In genomic region chr7:108557191-108557590, GRCh38 we compare ENCODE assay signal across 23 cellular contexts. TPM values are rescaled to one million over a fixed set of nuclear protein-coding genes. Genes with fewer than 3 reads are reported as not detected.
DNase-seq lines count a peak whose midpoint lies in the region; ATAC-seq, FAIRE-seq and TF ChIP-seq lines count a peak whose summit lies in the region.
"Had no signal": no experiment of that assay in that cellular context is flagged by ENCODE, and none has a peak within 500 bp of the region (broad histone marks: within the 10 kb centered on the region; RNA-seq: fewer than 3 reads in every experiment).

No MANE protein-coding gene starts in this region.

- H3K9me3 ChIP-seq in HepG2 (ENCODE audit: low read length) (peaks cover 22% of the 10 kb centered on the region), right lobe of liver (no peaks in the 10 kb centered on the region), K562 (replicated peaks; ENCODE audit: control insufficient read depth, insufficient read depth, low read depth, low read length) (peaks cover 14% of the 10 kb centered on the region), iPS-18c (ENCODE audit: control insufficient read depth, insufficient read depth, low read length) (peaks cover 11% of the 10 kb centered on the region)

- no peak for ATAC-seq in HepG2
- no peak for ATAC-seq in right lobe of liver
- ATAC-seq in K562, result no peak
- ATAC-seq in activated CD4-positive, CD25-positive, alpha-beta regulatory T cell treated with anti-CD3 and anti-CD28 coated beads, Interleukin-2, amount 50 U/mL, for 24 hours, result no peak
- ATAC-seq: A549 had no signal

- H4K20me1 ChIP-seq in HepG2 (ENCODE audit: insufficient read depth, low read length) (no peaks in the 10 kb centered on the region), K562 (replicated peaks; ENCODE audit: control insufficient read depth, insufficient read depth, low read length) (no peaks in the 10 kb centered on the region)
- H4K20me1 ChIP-seq: BLaER1 had no signal

- H2AFZ ChIP-seq in HepG2 (ENCODE audit: low read length) (no peak overlapping the region), K562 (ENCODE audit: low read depth, low read length) (no peak overlapping the region)

- in situ Hi-C loops in HepG2 (cut with HindIII; ENCODE audit: extremely low pct_ligation_motif_present, low pct_unique_long_range_greater_than_20kb), result no loop called here
- in situ Hi-C loops in K562 (cut with MboI), result no loop called here

- H3K4me3 ChIP-seq in HepG2 (replicated peaks in 1 of 3; ENCODE audit: insufficient read depth in 1 of 3, low read depth in 2 of 3, low read length in 3 of 3), result no peak overlapping the region
- no peak overlapping the region for H3K4me3 ChIP-seq in right lobe of liver
- H3K4me3 ChIP-seq in K562, result no peak overlapping the region
- 0 out of 2 replicates have a peak overlapping the region, but pooled peaks have one; percentile 5 for H3K4me3 ChIP-seq in iPS-18c (ENCODE audit: insufficient read depth, low read depth, low read length)
- H3K4me3 ChIP-seq: A549, BLaER1 had no signal

- TF ChIP-seq POLR2A in HepG2 (IDR thresholded peaks at IDR 0.05; ENCODE audit: insufficient read depth in 1 of 2, low read depth in 2 of 2, low read length in 2 of 2) (no peak), right lobe of liver (IDR thresholded peaks at IDR 0.05) (no peak), K562 (conservative IDR thresholded peaks at IDR 0.05) (no peak)

- no peaks in the 10 kb centered on the region for H3K36me3 ChIP-seq in HepG2 (replicated peaks in 1 of 2; ENCODE audit: control insufficient read depth in 1 of 2, insufficient read depth in 2 of 2, low read length in 2 of 2)
- no peaks in the 10 kb centered on the region for H3K36me3 ChIP-seq in right lobe of liver
- H3K36me3 ChIP-seq in K562 (ENCODE audit: control insufficient read depth, insufficient read depth, low read length), result 0 out of 3 replicates have a peak, but pooled peaks cover 3% of the 10 kb centered on the region
- H3K36me3 ChIP-seq: BE2C had no signal

- H3K9me1 ChIP-seq in K562 (ENCODE audit: control insufficient read depth, insufficient read depth, low read length), result no peaks in the 10 kb centered on the region

- DNase-seq in HepG2 (ENCODE audit: low spot score) (no peak), right lobe of liver (no peak), K562 (ENCODE audit: extremely low read depth in 1 of 4, low spot score in 3 of 4) (no peak), COLO668 (lab: John Stamatoyannopoulos, UW; ENCODE audit: unreplicated experiment) (no peak)
- DNase-seq: AML-193; BE2C; C1 segment of cervical spinal cord; Caco-2; Calu3; CD4-positive, alpha-beta memory T cell; CD4-positive, CD25-positive, alpha-beta regulatory T cell; CD8-positive, alpha-beta memory T cell; DMS79 treated with DMSO at 0.1 percent for 48 hours; GF-D8 had no signal

- TF ChIP-seq CTCF in HepG2 (CRISPR knock-in tag; IDR thresholded peaks at IDR 0.05) (no peak), right lobe of liver (IDR thresholded peaks at IDR 0.05) (no peak), K562 (IDR thresholded peaks at IDR 0.05 in 2 of 3, conservative IDR thresholded peaks at IDR 0.05 in 1 of 3; ENCODE audit: insufficient read depth in 2 of 3, low read depth in 1 of 3, low read length in 3 of 3) (no peak)

- TF ChIP-seq EP300 in HepG2 (IDR thresholded peaks at IDR 0.05; ENCODE audit: low read depth in 2 of 2, low read length in 2 of 2) (no peak), HepG2 (CRISPR knock-in tag; IDR thresholded peaks at IDR 0.05; ENCODE audit: borderline replicate concordance) (no peak), K562 (IDR thresholded peaks at IDR 0.05; ENCODE audit: low read length) (no peak)

- no peak overlapping the region for H3K9ac ChIP-seq in HepG2 (ENCODE audit: insufficient read depth, low read depth, low read length)
- H3K9ac ChIP-seq in K562 (ENCODE audit: insufficient read depth in 1 of 2, low read depth in 2 of 2, low read length in 2 of 2), result no peak overlapping the region
- H3K9ac ChIP-seq: BLaER1 had no signal

- BruUV-seq in HepG2 (replicated peaks; lab: Mats Ljungman, UMichigan) (no TSS peak), K562 (replicated peaks; lab: Mats Ljungman, UMichigan) (no TSS peak)

- H3K79me2 ChIP-seq in HepG2 (ENCODE audit: insufficient read depth, low read length), result no peaks in the 10 kb centered on the region
- H3K79me2 ChIP-seq in K562 (ENCODE audit: control insufficient read depth, insufficient read depth, low read length), result no peaks in the 10 kb centered on the region

- H3K4me2 ChIP-seq in HepG2 (ENCODE audit: low read depth, low read length) (no peak overlapping the region), K562 (ENCODE audit: insufficient read depth, low read length) (no peak overlapping the region)
- H3K4me2 ChIP-seq: A549, BLaER1 had no signal

- H3K27me3 ChIP-seq in HepG2 (ENCODE audit: control insufficient read depth in 1 of 2, insufficient read depth in 2 of 2, low read length in 2 of 2) (no peaks in the 10 kb centered on the region; a peak in 1 of 5 replicates), right lobe of liver (no peaks in the 10 kb centered on the region), K562 (ENCODE audit: control insufficient read depth in 2 of 2, insufficient read depth in 2 of 2, low read length in 2 of 2) (no peaks in the 10 kb centered on the region)
- H3K27me3 ChIP-seq: BE2C, BLaER1 had no signal

- TF ChIP-seq RAD21 in HepG2 (CRISPR knock-in tag; IDR thresholded peaks at IDR 0.05), result no peak
- TF ChIP-seq RAD21 in K562 (CRISPR knock-in tag; conservative IDR thresholded peaks at IDR 0.05 in 1 of 2, IDR thresholded peaks at IDR 0.05 in 1 of 2), result no peak

- no peak for FAIRE-seq in HepG2 (lab: Jason Lieb, UNC)
- FAIRE-seq in K562 (lab: Jason Lieb, UNC), result no peak
- FAIRE-seq: A549, D721Med, G401.6, GM12891, GM19239 had no signal

- no peak overlapping the region for H3K27ac ChIP-seq in HepG2 (ENCODE audit: extremely low read length, insufficient read depth, low read length)
- H3K27ac ChIP-seq in right lobe of liver, result no peak overlapping the region
- no peak overlapping the region for H3K27ac ChIP-seq in K562 (ENCODE audit: extremely low read depth, low read depth, low read length)
- H3K27ac ChIP-seq: 22Rv1, A549, BLaER1 had no signal

- CTCF ChIA-PET in HepG2 (lab: Yijun Ruan, JAX; ENCODE audit: low intra/inter-chr PET ratio, low total read pairs), result no interaction called here
- CTCF ChIA-PET in K562 (lab: Yijun Ruan, JAX; ENCODE audit: low intra/inter-chr PET ratio), result no interaction called here

- 77% methylated on average over 3 of the region's 3 CpGs for WGBS in HepG2 (ENCODE audit: low lambda C conversion rate)
- 84% methylated on average over 3 of the region's 3 CpGs for WGBS in right lobe of liver (ENCODE audit: insufficient coverage, low coverage, low lambda C conversion rate, missing lambda C conversion rate)
- WGBS in K562 (ENCODE audit: insufficient coverage, low coverage, missing lambda C conversion rate), result 59% methylated on average over 3 of the region's 3 CpGs

- POLR2A ChIA-PET in HepG2 (lab: Yijun Ruan, JAX) (no interaction called here), K562 (lab: Yijun Ruan, JAX) (no interaction called here)

- intact Hi-C loops in HepG2 (cut with micrococcal nuclease; ENCODE audit: unreplicated experiment), result no loop called here
- intact Hi-C loops in right lobe of liver (cut with DNase I), result no loop called here
- intact Hi-C loops in K562 (cut with micrococcal nuclease), result no loop called here

- H3K4me1 ChIP-seq in HepG2 (ENCODE audit: insufficient read depth, low read length) (peaks cover 9% of the 10 kb centered on the region), right lobe of liver (no peaks in the 10 kb centered on the region), K562 (replicated peaks in 1 of 2; ENCODE audit: control insufficient read depth in 2 of 2, insufficient read depth in 2 of 2, low read length in 2 of 2) (no peaks in the 10 kb centered on the region)
- H3K4me1 ChIP-seq: A549, BE2C had no signal

RNA-seq across cellular contexts. Expression of gene THAP5, which starts 12.3 kb away (rescaled TPM):
- total RNA-seq in HepG2 (2016; rRNA removed; fragmentation: Illumina TruSeq; extraction: Trizol) (11.8 and 17.1 TPM in 2 replicates), right lobe of liver (10 to 100 TPM; 15.5 to 17.9 (median 17.3) TPM), K562 (2014; rRNA removed) (26.4 and 28.2 TPM in 2 replicates), K562 (2014; rRNA removed; fragmentation: Illumina TruSeq; extraction: Trizol) (47.2 and 57.9 TPM in 2 replicates), K562 (2015; rRNA removed; fragmentation: Illumina TruSeq; extraction: Trizol) (52.1 and 58.1 TPM in 2 replicates), K562 (2021) (30.9 and 31.4 TPM in 2 replicates)
- 2.3 and 3.3 TPM in 2 replicates for total RNA-seq in HepG2 (2016; cell fraction: cytosol; rRNA removed; fragmentation: Illumina TruSeq; extraction: Trizol; ENCODE audit: low read depth)
- total RNA-seq in HepG2 (2016; cell fraction: insoluble cytoplasmic fraction; rRNA removed; fragmentation: Illumina TruSeq; extraction: Trizol), result 13.4 and 15.6 TPM in 2 replicates
- 8.5 and 9.8 TPM in 2 replicates for total RNA-seq in HepG2 (2016; cell fraction: membrane; rRNA removed; fragmentation: Illumina TruSeq; extraction: Trizol)
- total RNA-seq in HepG2 (2016; cell fraction: nucleus; rRNA removed; fragmentation: Illumina TruSeq; extraction: Trizol), result 11.3 and 11.5 TPM in 2 replicates
- polyA plus RNA-seq in HepG2 (2011; rRNA removed) (3.6 and 4.0 TPM in 2 replicates), K562 (2011; rRNA removed) (11.0 and 19.6 TPM in 2 replicates), K562 (2014; fragmentation: Illumina TruSeq; extraction: Trizol) (34.7 and 41.7 TPM in 2 replicates), K562 (2014; fragmentation: Nextera tagmentation; extraction: Ambion mirVana) (10 to 100 TPM; 26.3 to 27.8 TPM), K562 (2014; rRNA removed) (16.5 and 17.3 TPM in 2 replicates)
- polyA plus RNA-seq in HepG2 (2011; cell fraction: cytosol; rRNA removed), result 1.6 and 2.6 TPM in 2 replicates
- polyA plus RNA-seq in HepG2 (2011; cell fraction: nucleus; rRNA removed), result 2.3 and 3.3 TPM in 2 replicates
- 8.4 and 11.4 TPM in 2 replicates for polyA plus RNA-seq in HepG2 (2012)
- 0.82 and 0.87 TPM in 2 replicates for polyA plus RNA-seq in HepG2 (2016; cell fraction: cytosol; fragmentation: Illumina TruSeq; extraction: Trizol; ENCODE audit: low read depth)
- polyA plus RNA-seq in HepG2 (2016; cell fraction: insoluble cytoplasmic fraction; fragmentation: Illumina TruSeq; extraction: Trizol; ENCODE audit: low read depth), result 11.4 and 12.0 TPM in 2 replicates
- polyA plus RNA-seq in HepG2 (2016; cell fraction: membrane; fragmentation: Illumina TruSeq; extraction: Trizol; ENCODE audit: low read depth), result 2.6 and 3.3 TPM in 2 replicates
- 15.3 and 16.7 TPM in 2 replicates for polyA plus RNA-seq in HepG2 (2016; cell fraction: nucleus; fragmentation: Illumina TruSeq; extraction: Trizol; ENCODE audit: insufficient read depth, low read depth)
- polyA minus RNA-seq in HepG2 (2011; rRNA and poly(A)+ RNA removed; ENCODE audit: low replicate concordance), result 2.7 and 5.9 TPM in 2 replicates
- polyA minus RNA-seq in HepG2 (2011; cell fraction: cytosol; rRNA and poly(A)+ RNA removed), result 9.6 and 10.0 TPM in 2 replicates
- 13.3 and 18.8 TPM in 2 replicates for polyA minus RNA-seq in HepG2 (2011; cell fraction: nucleus; rRNA and poly(A)+ RNA removed)
- 10.0 and 35.7 TPM in 2 replicates for total RNA-seq in K562 (2011; cell fraction: chromatin; rRNA removed; ENCODE audit: low replicate concordance)
- total RNA-seq in K562 (2011; cell fraction: nucleolus; rRNA removed), result 11.5 and 13.6 TPM in 2 replicates
- 20.3 and 27.3 TPM in 2 replicates for total RNA-seq in K562 (2011; cell fraction: nucleoplasm; rRNA removed)
- 2.6 and 5.2 TPM in 2 replicates for polyA plus RNA-seq in K562 (2011; cell fraction: cytosol; rRNA removed)
- 5.4 and 8.1 TPM in 2 replicates for polyA plus RNA-seq in K562 (2011; cell fraction: nucleus; rRNA removed)
- polyA plus RNA-seq in K562 (2012), result 19.2 and 22.6 TPM in 2 replicates
- polyA minus RNA-seq in K562 (2011; rRNA and poly(A)+ RNA removed), result 40.2 and 47.4 TPM in 2 replicates
- polyA minus RNA-seq in K562 (2011; cell fraction: cytosol; rRNA and poly(A)+ RNA removed), result 16.4 and 19.6 TPM in 2 replicates
- 14.3 and 22.7 TPM in 2 replicates for polyA minus RNA-seq in K562 (2011; cell fraction: nucleus; rRNA and poly(A)+ RNA removed)

RNA-seq across cellular contexts. Expression of gene DNAJB9, which starts 12.5 kb away (rescaled TPM):
- total RNA-seq in HepG2 (2016; rRNA removed; fragmentation: Illumina TruSeq; extraction: Trizol) (10.8 and 16.4 TPM in 2 replicates), right lobe of liver (10 to 100 TPM; 39.1 to 57.0 (median 53.4) TPM), K562 (2014; rRNA removed) (34.2 and 35.9 TPM in 2 replicates), K562 (2014; rRNA removed; fragmentation: Illumina TruSeq; extraction: Trizol) (13.5 and 15.3 TPM in 2 replicates), K562 (2015; rRNA removed; fragmentation: Illumina TruSeq; extraction: Trizol) (11.2 and 11.4 TPM in 2 replicates), K562 (2021) (9.0 and 9.6 TPM in 2 replicates)
- 5.9 and 6.5 TPM in 2 replicates for total RNA-seq in HepG2 (2016; cell fraction: cytosol; rRNA removed; fragmentation: Illumina TruSeq; extraction: Trizol; ENCODE audit: low read depth)
- 11.3 and 17.2 TPM in 2 replicates for total RNA-seq in HepG2 (2016; cell fraction: insoluble cytoplasmic fraction; rRNA removed; fragmentation: Illumina TruSeq; extraction: Trizol)
- 10.2 and 12.4 TPM in 2 replicates for total RNA-seq in HepG2 (2016; cell fraction: membrane; rRNA removed; fragmentation: Illumina TruSeq; extraction: Trizol)
- 24.4 and 26.7 TPM in 2 replicates for total RNA-seq in HepG2 (2016; cell fraction: nucleus; rRNA removed; fragmentation: Illumina TruSeq; extraction: Trizol)
- polyA plus RNA-seq in HepG2 (2011; rRNA removed) (7.9 and 8.6 TPM in 2 replicates), K562 (2011; rRNA removed) (7.6 and 8.9 TPM in 2 replicates), K562 (2014; fragmentation: Illumina TruSeq; extraction: Trizol) (7.8 and 8.6 TPM in 2 replicates), K562 (2014; fragmentation: Nextera tagmentation; extraction: Ambion mirVana) (1 to 10 TPM; 4.3 to 5.3 TPM), K562 (2014; rRNA removed) (9.1 and 15.1 TPM in 2 replicates)
- polyA plus RNA-seq in HepG2 (2011; cell fraction: cytosol; rRNA removed), result 9.2 and 10.9 TPM in 2 replicates
- polyA plus RNA-seq in HepG2 (2011; cell fraction: nucleus; rRNA removed), result 2.9 and 3.2 TPM in 2 replicates
- 20.2 and 23.6 TPM in 2 replicates for polyA plus RNA-seq in HepG2 (2012)
- polyA plus RNA-seq in HepG2 (2016; cell fraction: cytosol; fragmentation: Illumina TruSeq; extraction: Trizol; ENCODE audit: low read depth), result 2.5 and 3.2 TPM in 2 replicates
- polyA plus RNA-seq in HepG2 (2016; cell fraction: insoluble cytoplasmic fraction; fragmentation: Illumina TruSeq; extraction: Trizol; ENCODE audit: low read depth), result 12.3 and 12.5 TPM in 2 replicates
- polyA plus RNA-seq in HepG2 (2016; cell fraction: membrane; fragmentation: Illumina TruSeq; extraction: Trizol; ENCODE audit: low read depth), result 5.3 and 5.6 TPM in 2 replicates
- polyA plus RNA-seq in HepG2 (2016; cell fraction: nucleus; fragmentation: Illumina TruSeq; extraction: Trizol; ENCODE audit: insufficient read depth, low read depth), result 27.1 and 27.6 TPM in 2 replicates
- 0.91 and 5.4 TPM in 2 replicates for polyA minus RNA-seq in HepG2 (2011; rRNA and poly(A)+ RNA removed; ENCODE audit: low replicate concordance)
- 8.0 and 11.0 TPM in 2 replicates for polyA minus RNA-seq in HepG2 (2011; cell fraction: cytosol; rRNA and poly(A)+ RNA removed)
- polyA minus RNA-seq in HepG2 (2011; cell fraction: nucleus; rRNA and poly(A)+ RNA removed), result 13.5 and 16.9 TPM in 2 replicates
- 8.2 and 33.1 TPM in 2 replicates for total RNA-seq in K562 (2011; cell fraction: chromatin; rRNA removed; ENCODE audit: low replicate concordance)
- 8.5 and 13.6 TPM in 2 replicates for total RNA-seq in K562 (2011; cell fraction: nucleolus; rRNA removed)
- total RNA-seq in K562 (2011; cell fraction: nucleoplasm; rRNA removed), result 21.3 and 26.8 TPM in 2 replicates
- polyA plus RNA-seq in K562 (2011; cell fraction: cytosol; rRNA removed), result 4.4 and 5.5 TPM in 2 replicates
- 5.3 and 5.4 TPM in 2 replicates for polyA plus RNA-seq in K562 (2011; cell fraction: nucleus; rRNA removed)
- 9.7 and 19.9 TPM in 2 replicates for polyA plus RNA-seq in K562 (2012)
- polyA minus RNA-seq in K562 (2011; rRNA and poly(A)+ RNA removed), result 8.4 and 11.9 TPM in 2 replicates
- polyA minus RNA-seq in K562 (2011; cell fraction: cytosol; rRNA and poly(A)+ RNA removed), result 7.1 and 7.5 TPM in 2 replicates
- polyA minus RNA-seq in K562 (2011; cell fraction: nucleus; rRNA and poly(A)+ RNA removed), result 7.1 and 17.2 TPM in 2 replicates

RNA-seq across cellular contexts. Expression of gene PNPLA8, which starts 31.3 kb away (rescaled TPM):
- total RNA-seq in HepG2 (2016; rRNA removed; fragmentation: Illumina TruSeq; extraction: Trizol) (11.4 and 15.6 TPM in 2 replicates), right lobe of liver (10 to 100 TPM; 13.7 to 25.6 (median 17.0) TPM), K562 (2014; rRNA removed) (12.0 and 13.5 TPM in 2 replicates), K562 (2014; rRNA removed; fragmentation: Illumina TruSeq; extraction: Trizol) (20.2 and 25.2 TPM in 2 replicates), K562 (2015; rRNA removed; fragmentation: Illumina TruSeq; extraction: Trizol) (13.5 and 16.3 TPM in 2 replicates), K562 (2021) (12.8 and 13.0 TPM in 2 replicates)
- total RNA-seq in HepG2 (2016; cell fraction: cytosol; rRNA removed; fragmentation: Illumina TruSeq; extraction: Trizol; ENCODE audit: low read depth), result 1.6 and 1.8 TPM in 2 replicates
- 11.9 and 16.0 TPM in 2 replicates for total RNA-seq in HepG2 (2016; cell fraction: insoluble cytoplasmic fraction; rRNA removed; fragmentation: Illumina TruSeq; extraction: Trizol)
- 4.4 and 5.3 TPM in 2 replicates for total RNA-seq in HepG2 (2016; cell fraction: membrane; rRNA removed; fragmentation: Illumina TruSeq; extraction: Trizol)
- total RNA-seq in HepG2 (2016; cell fraction: nucleus; rRNA removed; fragmentation: Illumina TruSeq; extraction: Trizol), result 13.1 and 14.2 TPM in 2 replicates
- polyA plus RNA-seq in HepG2 (2011; rRNA removed) (5.4 and 6.3 TPM in 2 replicates), K562 (2011; rRNA removed) (16.3 and 27.6 TPM in 2 replicates), K562 (2014; fragmentation: Illumina TruSeq; extraction: Trizol) (12.0 and 15.9 TPM in 2 replicates), K562 (2014; fragmentation: Nextera tagmentation; extraction: Ambion mirVana) (10 to 100 TPM; 15.9 to 17.4 TPM), K562 (2014; rRNA removed) (10.2 and 21.5 TPM in 2 replicates)
- 2.3 and 4.8 TPM in 2 replicates for polyA plus RNA-seq in HepG2 (2011; cell fraction: cytosol; rRNA removed)
- 2.2 and 2.9 TPM in 2 replicates for polyA plus RNA-seq in HepG2 (2011; cell fraction: nucleus; rRNA removed)
- 8.4 and 10.4 TPM in 2 replicates for polyA plus RNA-seq in HepG2 (2012)
- polyA plus RNA-seq in HepG2 (2016; cell fraction: cytosol; fragmentation: Illumina TruSeq; extraction: Trizol; ENCODE audit: low read depth), result 0.59 and 0.73 TPM in 2 replicates
- polyA plus RNA-seq in HepG2 (2016; cell fraction: insoluble cytoplasmic fraction; fragmentation: Illumina TruSeq; extraction: Trizol; ENCODE audit: low read depth), result 9.3 and 13.2 TPM in 2 replicates
- 1.6 and 1.7 TPM in 2 replicates for polyA plus RNA-seq in HepG2 (2016; cell fraction: membrane; fragmentation: Illumina TruSeq; extraction: Trizol; ENCODE audit: low read depth)
- polyA plus RNA-seq in HepG2 (2016; cell fraction: nucleus; fragmentation: Illumina TruSeq; extraction: Trizol; ENCODE audit: insufficient read depth, low read depth), result 8.2 and 8.3 TPM in 2 replicates
- polyA minus RNA-seq in HepG2 (2011; rRNA and poly(A)+ RNA removed; ENCODE audit: low replicate concordance), result 3.1 and 5.7 TPM in 2 replicates
- polyA minus RNA-seq in HepG2 (2011; cell fraction: cytosol; rRNA and poly(A)+ RNA removed), result 12.7 and 15.6 TPM in 2 replicates
- 21.5 and 29.8 TPM in 2 replicates for polyA minus RNA-seq in HepG2 (2011; cell fraction: nucleus; rRNA and poly(A)+ RNA removed)
- 23.6 and 74.8 TPM in 2 replicates for total RNA-seq in K562 (2011; cell fraction: chromatin; rRNA removed; ENCODE audit: low replicate concordance)
- 4.5 and 6.6 TPM in 2 replicates for total RNA-seq in K562 (2011; cell fraction: nucleolus; rRNA removed)
- total RNA-seq in K562 (2011; cell fraction: nucleoplasm; rRNA removed), result 14.4 and 15.2 TPM in 2 replicates
- 2.6 and 5.5 TPM in 2 replicates for polyA plus RNA-seq in K562 (2011; cell fraction: cytosol; rRNA removed)
- polyA plus RNA-seq in K562 (2011; cell fraction: nucleus; rRNA removed), result 5.1 and 7.9 TPM in 2 replicates
- 11.6 and 21.5 TPM in 2 replicates for polyA plus RNA-seq in K562 (2012)
- polyA minus RNA-seq in K562 (2011; rRNA and poly(A)+ RNA removed), result 37.2 and 42.3 TPM in 2 replicates
- polyA minus RNA-seq in K562 (2011; cell fraction: cytosol; rRNA and poly(A)+ RNA removed), result 21.1 and 25.7 TPM in 2 replicates
- polyA minus RNA-seq in K562 (2011; cell fraction: nucleus; rRNA and poly(A)+ RNA removed), result 10.8 and 17.9 TPM in 2 replicates

Comparison
In these comparisons a context has a peak if more than half of its experiments do, and no peak if none do; other contexts are left out.
1. Of the 241 proteins assayed by ChIP-seq in both HepG2 and K562: peak only in HepG2: none; only in K562: ZNF280B; in both: none; in neither: 240.